In genomic region chr9:90019596-90019995, GRCh38 we compare ENCODE assay signal across 28 cellular contexts.
"Had no signal": no experiment of that assay in that cellular context is flagged by ENCODE, and none has a peak within 500 bp of the region (broad histone marks: within the 10 kb centered on the region; RNA-seq: fewer than 3 reads in every experiment).

No MANE protein-coding gene starts in this region.

- H3K9me3 ChIP-seq: MG63 had no signal

- H3K27me3 ChIP-seq: MG63 had no signal

- H3K4me3 ChIP-seq: MG63 had no signal

- DNase-seq: activated CD4-positive, alpha-beta memory T cell treated with anti-CD3 and anti-CD28 coated beads for 36 hours; activated CD4-positive, alpha-beta T cell treated with anti-CD3 and anti-CD28 coated beads for 1 hour; activated CD4-positive, alpha-beta T cell treated with anti-CD3 and anti-CD28 coated beads, Interleukin-2, amount 10 ng/mL, durations not matched to agents 7 days and 5 days; activated CD4-positive, CD25-positive, alpha-beta regulatory T cell; activated CD8-positive, alpha-beta memory T cell treated with anti-CD3 and anti-CD28 coated beads, Interleukin-2, amount 50 U/mL, for 4 hours; activated naive CD4-positive, alpha-beta T cell treated with anti-CD3 and anti-CD28 coated beads, Interleukin-2, amount 10 ng/mL, durations not matched to agents 7 days and 5 days; activated naive CD8-positive, alpha-beta T cell treated with anti-CD3 and anti-CD28 coated beads, Interleukin-2, amount 50 U/mL, for 24 hours; activated T-cell treated with anti-CD3 and anti-CD28 coated beads for 4 hours; activated T-cell treated with anti-CD3 and anti-CD28 coated beads, Interleukin-2, amount 50 U/mL, for 4 hours; anterior cingulate cortex; central memory CD4-positive, alpha-beta T cell; Karpas-422; KBM-7; MG63; NCI-H1048; NCI-H1105 treated with DMSO at 0.1 percent for 48 hours; NCI-H1436; NCI-H1694; NCI-H1930; NCI-H345; NCI-H524 treated with DMSO at 0.1 percent for 48 hours; SHP77 treated with DMSO at 0.1 percent for 48 hours; SW 1271; T-helper 1 cell; T-helper 2 cell; T-helper 9 cell; WERI-Rb-1 had no signal

- H3K36me3 ChIP-seq: MG63, WERI-Rb-1 had no signal

- ATAC-seq: activated naive CD8-positive, alpha-beta T cell treated with anti-CD3 and anti-CD28 coated beads, Interleukin-2, amount 50 U/mL, for 24 hours; activated T-cell treated with anti-CD3 and anti-CD28 coated beads, Interleukin-2, amount 50 U/mL, for 4 hours; Panc1 had no signal

- H3K27ac ChIP-seq: WERI-Rb-1 had no signal
